ENCODE assay signal across 1 cellular context in the genomic region with DNA sequence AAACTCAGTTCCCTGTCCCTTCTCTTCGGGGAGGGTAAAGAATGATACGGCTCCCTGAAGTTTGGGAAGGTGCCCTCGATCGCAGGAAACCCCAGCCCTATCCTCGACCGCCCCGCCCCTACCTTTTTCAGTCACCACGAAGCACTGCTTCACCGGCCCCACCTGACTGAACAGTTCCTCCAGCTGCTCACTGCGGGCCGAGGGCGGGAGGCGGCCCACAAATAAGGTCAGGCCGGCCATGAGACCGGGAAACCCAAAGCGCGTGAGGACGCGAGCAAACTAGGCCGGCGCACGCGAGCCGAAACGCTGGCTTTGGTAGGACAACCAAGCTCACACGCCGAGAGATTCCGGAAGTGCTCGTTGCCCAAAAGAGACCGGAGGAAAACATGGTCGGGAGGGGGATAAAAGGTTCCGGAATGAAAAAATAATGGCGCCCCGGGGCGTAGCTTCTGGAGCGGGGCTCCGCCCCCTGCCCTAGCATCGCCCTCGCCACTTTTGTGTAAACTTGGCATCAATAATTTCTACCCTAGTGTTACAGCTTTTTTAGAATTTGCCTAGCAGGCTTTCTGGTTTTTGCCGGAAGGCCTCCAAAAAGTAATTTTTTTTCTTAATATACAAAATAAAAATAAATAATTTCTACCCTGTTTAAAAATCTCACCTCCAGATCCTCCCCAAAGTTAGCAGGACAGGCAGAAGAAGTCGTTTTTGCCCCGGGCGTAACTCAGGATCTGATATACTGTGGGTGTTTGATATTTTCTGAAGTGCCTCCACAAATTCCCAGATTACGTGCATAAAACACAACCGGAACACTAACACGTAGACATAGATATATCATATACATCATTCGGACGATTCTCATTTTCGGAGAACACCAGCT.
A peak's percentile ranks its signal among the peaks of the same experiment; 100 is the strongest.
TF ChIP-seq lines count a peak whose summit lies in the region.

A gene with protein sequence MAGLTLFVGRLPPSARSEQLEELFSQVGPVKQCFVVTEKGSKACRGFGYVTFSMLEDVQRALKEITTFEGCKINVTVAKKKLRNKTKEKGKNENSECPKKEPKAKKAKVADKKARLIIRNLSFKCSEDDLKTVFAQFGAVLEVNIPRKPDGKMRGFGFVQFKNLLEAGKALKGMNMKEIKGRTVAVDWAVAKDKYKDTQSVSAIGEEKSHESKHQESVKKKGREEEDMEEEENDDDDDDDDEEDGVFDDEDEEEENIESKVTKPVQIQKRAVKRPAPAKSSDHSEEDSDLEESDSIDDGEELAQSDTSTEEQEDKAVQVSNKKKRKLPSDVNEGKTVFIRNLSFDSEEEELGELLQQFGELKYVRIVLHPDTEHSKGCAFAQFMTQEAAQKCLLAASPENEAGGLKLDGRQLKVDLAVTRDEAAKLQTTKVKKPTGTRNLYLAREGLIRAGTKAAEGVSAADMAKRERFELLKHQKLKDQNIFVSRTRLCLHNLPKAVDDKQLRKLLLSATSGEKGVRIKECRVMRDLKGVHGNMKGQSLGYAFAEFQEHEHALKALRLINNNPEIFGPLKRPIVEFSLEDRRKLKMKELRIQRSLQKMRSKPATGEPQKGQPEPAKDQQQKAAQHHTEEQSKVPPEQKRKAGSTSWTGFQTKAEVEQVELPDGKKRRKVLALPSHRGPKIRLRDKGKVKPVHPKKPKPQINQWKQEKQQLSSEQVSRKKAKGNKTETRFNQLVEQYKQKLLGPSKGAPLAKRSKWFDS (minus strand): TSS at position 355 of the 877 bp plus-strand sequence. CDS start 115 bp downstream, at position 240.

TF ChIP-seq in IMR-90, 13 proteins besides CTCF, POLR2A, EP300 and RAD21 (continued from another document):
- peak; percentile 93 for TF ChIP-seq BHLHE40 (IDR thresholded peaks at IDR 0.05; ENCODE audit: low read depth, low read length)
- no peak for TF ChIP-seq RFX5 (IDR thresholded peaks at IDR 0.05; ENCODE audit: low read depth, low read length)
- peak; percentile 79 for TF ChIP-seq MAZ (IDR thresholded peaks at IDR 0.05; ENCODE audit: borderline replicate concordance, low read depth, low read length)
- TF ChIP-seq MXI1 (IDR thresholded peaks at IDR 0.05; ENCODE audit: borderline replicate concordance, low read depth, low read length), result peak; percentile 96
- TF ChIP-seq, protein P1, sequence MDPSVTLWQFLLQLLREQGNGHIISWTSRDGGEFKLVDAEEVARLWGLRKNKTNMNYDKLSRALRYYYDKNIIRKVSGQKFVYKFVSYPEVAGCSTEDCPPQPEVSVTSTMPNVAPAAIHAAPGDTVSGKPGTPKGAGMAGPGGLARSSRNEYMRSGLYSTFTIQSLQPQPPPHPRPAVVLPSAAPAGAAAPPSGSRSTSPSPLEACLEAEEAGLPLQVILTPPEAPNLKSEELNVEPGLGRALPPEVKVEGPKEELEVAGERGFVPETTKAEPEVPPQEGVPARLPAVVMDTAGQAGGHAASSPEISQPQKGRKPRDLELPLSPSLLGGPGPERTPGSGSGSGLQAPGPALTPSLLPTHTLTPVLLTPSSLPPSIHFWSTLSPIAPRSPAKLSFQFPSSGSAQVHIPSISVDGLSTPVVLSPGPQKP (IDR thresholded peaks at IDR 0.05; ENCODE audit: borderline replicate concordance, low read depth, low read length), result 0 out of 2 replicates have a peak, but pooled peaks have one; percentile 8
- TF ChIP-seq RCOR1 (IDR thresholded peaks at IDR 0.05; ENCODE audit: insufficient replicate concordance, low read length), result no peak
- TF ChIP-seq, protein P2, sequence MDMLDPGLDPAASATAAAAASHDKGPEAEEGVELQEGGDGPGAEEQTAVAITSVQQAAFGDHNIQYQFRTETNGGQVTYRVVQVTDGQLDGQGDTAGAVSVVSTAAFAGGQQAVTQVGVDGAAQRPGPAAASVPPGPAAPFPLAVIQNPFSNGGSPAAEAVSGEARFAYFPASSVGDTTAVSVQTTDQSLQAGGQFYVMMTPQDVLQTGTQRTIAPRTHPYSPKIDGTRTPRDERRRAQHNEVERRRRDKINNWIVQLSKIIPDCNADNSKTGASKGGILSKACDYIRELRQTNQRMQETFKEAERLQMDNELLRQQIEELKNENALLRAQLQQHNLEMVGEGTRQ (IDR thresholded peaks at IDR 0.05; ENCODE audit: low read depth, low read length), result peak; percentile 41; the same call in 1 of the 2 replicates
- TF ChIP-seq NFE2L2 (IDR thresholded peaks at IDR 0.05; ENCODE audit: low read depth, low read length), result peak; percentile 37; the same call in 1 of the 2 replicates
- 0 out of 2 replicates have a peak, but pooled peaks have one; percentile 36 for TF ChIP-seq CHD1 (IDR thresholded peaks at IDR 0.05; ENCODE audit: low read depth, low read length)
- no peak for TF ChIP-seq SMC3 (IDR thresholded peaks at IDR 0.05; ENCODE audit: low read depth, low read length)
- TF ChIP-seq MAFK (IDR thresholded peaks at IDR 0.05; ENCODE audit: low read depth, low read length), result no peak
- TF ChIP-seq FOS (IDR thresholded peaks at IDR 0.05; ENCODE audit: low read depth, low read length), result no peak
TF ChIP-seq in IMR-90: peak in this region for 7.
